In genomic region chr6:2900821-2901644, GRCh38 we compare ENCODE assay signal across 8 cellular contexts. TPM values are rescaled to one million over a fixed set of nuclear protein-coding genes. Genes with fewer than 3 reads are reported as not detected.
DNase-seq lines count a peak whose midpoint lies in the region; ATAC-seq and TF ChIP-seq lines count a peak whose summit lies in the region.

No MANE protein-coding gene starts in this region.

- H3K4me3 ChIP-seq in iPS-15b (ENCODE audit: low read depth, low read length): peak overlapping the region; percentile 83

- intact Hi-C loops in activated T-helper 2 cell treated with anti-CD3 and anti-CD28 coated beads, Interferon-gamma antibody, Interleukin-2, Interleukin-4, amounts not matched to agents 10 μg/mL and 5 μg/mL and 100 μg/mL, durations not matched to agents 14 hours and 24 hours and 36 hours (cut with micrococcal nuclease): loop anchor here (2.0 kb wide), 1 partner anchor 44 kb away; no protein-coding TSS in a partner anchor

- H3K9ac ChIP-seq in iPS-15b (ENCODE audit: low read depth, low read length): peak overlapping the region; percentile 51

- ATAC-seq in stimulated activated effector memory CD8-positive, alpha-beta T cell treated with anti-CD3 and anti-CD28 coated beads, Interleukin-12 subunit alpha, Interleukin-12 subunit beta, amount 100 ng/mL, for 72 hours: peak; percentile 5
- ATAC-seq in HG03108 (IDR thresholded peaks at IDR 0.05; ENCODE audit: unreplicated experiment) (no peak), GM18907 (IDR thresholded peaks at IDR 0.05; ENCODE audit: unreplicated experiment) (no peak)

- peaks cover 33% of the 10 kb centered on the region for H3K36me3 ChIP-seq in iPS-15b (ENCODE audit: control insufficient read depth, insufficient read depth, low read length)

- DNase-seq in activated T-helper 2 cell treated with anti-CD3 and anti-CD28 coated beads, Interferon-gamma antibody, Interleukin-2, Interleukin-4, amounts not matched to agents 10 μg/mL and 5 μg/mL and 100 μg/mL, durations not matched to agents 14 hours and 24 hours and 36 hours (ENCODE audit: low spot score): no peak
- DNase-seq in stimulated activated effector memory CD8-positive, alpha-beta T cell treated with anti-CD3 and anti-CD28 coated beads, Interleukin-12 subunit alpha, Interleukin-12 subunit beta, amount 100 ng/mL, for 72 hours (ENCODE audit: low spot score in 2 of 2): peak in 1 of 2 donors; percentile 62
- no peak for DNase-seq in ureter (ENCODE audit: low spot score)
- no peak for DNase-seq in NCI-H2107 treated with DMSO at 0.1 percent for 48 hours (lab: John Stamatoyannopoulos, UW; ENCODE audit: unreplicated experiment)

- no peaks in the 10 kb centered on the region for H3K27me3 ChIP-seq in iPS-15b (ENCODE audit: control insufficient read depth, insufficient read depth, low read length)

- peaks cover 64% of the 10 kb centered on the region for H3K36me3 Mint-ChIP-seq in activated T-helper 2 cell treated with anti-CD3 and anti-CD28 coated beads, Interferon-gamma antibody, Interleukin-2, Interleukin-4, amounts not matched to agents 10 μg/mL and 5 μg/mL and 100 μg/mL, durations not matched to agents 14 hours and 24 hours and 36 hours (ENCODE audit: low read depth)
- H3K36me3 Mint-ChIP-seq in stimulated activated effector memory CD8-positive, alpha-beta T cell treated with anti-CD3 and anti-CD28 coated beads, Interleukin-12 subunit alpha, Interleukin-12 subunit beta, amount 100 ng/mL, for 72 hours: peaks cover 74% of the 10 kb centered on the region

- peaks cover 10% of the 10 kb centered on the region for H3K4me1 ChIP-seq in iPS-15b (ENCODE audit: control insufficient read depth, insufficient read depth, low read length)

- peak; percentile 50 for TF ChIP-seq POLR2A in GM19099 (IDR thresholded peaks at IDR 0.05; ENCODE audit: extremely low read depth, insufficient read length, low read depth)

- peaks cover 50% of the 10 kb centered on the region for H3K4me1 Mint-ChIP-seq in activated T-helper 2 cell treated with anti-CD3 and anti-CD28 coated beads, Interferon-gamma antibody, Interleukin-2, Interleukin-4, amounts not matched to agents 10 μg/mL and 5 μg/mL and 100 μg/mL, durations not matched to agents 14 hours and 24 hours and 36 hours (ENCODE audit: low read depth)
- peaks cover 62% of the 10 kb centered on the region for H3K4me1 Mint-ChIP-seq in stimulated activated effector memory CD8-positive, alpha-beta T cell treated with anti-CD3 and anti-CD28 coated beads, Interleukin-12 subunit alpha, Interleukin-12 subunit beta, amount 100 ng/mL, for 72 hours

- H3K27ac Mint-ChIP-seq in activated T-helper 2 cell treated with anti-CD3 and anti-CD28 coated beads, Interferon-gamma antibody, Interleukin-2, Interleukin-4, amounts not matched to agents 10 μg/mL and 5 μg/mL and 100 μg/mL, durations not matched to agents 14 hours and 24 hours and 36 hours: peak overlapping the region; percentile 92
- H3K27ac Mint-ChIP-seq in stimulated activated effector memory CD8-positive, alpha-beta T cell treated with anti-CD3 and anti-CD28 coated beads, Interleukin-12 subunit alpha, Interleukin-12 subunit beta, amount 100 ng/mL, for 72 hours: peak overlapping the region; percentile 95

- peak overlapping the region; percentile 99 for H3K4me3 Mint-ChIP-seq in activated T-helper 2 cell treated with anti-CD3 and anti-CD28 coated beads, Interferon-gamma antibody, Interleukin-2, Interleukin-4, amounts not matched to agents 10 μg/mL and 5 μg/mL and 100 μg/mL, durations not matched to agents 14 hours and 24 hours and 36 hours (ENCODE audit: low read depth)
- H3K4me3 Mint-ChIP-seq in stimulated activated effector memory CD8-positive, alpha-beta T cell treated with anti-CD3 and anti-CD28 coated beads, Interleukin-12 subunit alpha, Interleukin-12 subunit beta, amount 100 ng/mL, for 72 hours: peak overlapping the region; percentile 98

- H3K9me3 ChIP-seq in iPS-15b (ENCODE audit: control insufficient read depth, insufficient read depth, low read length): no peaks in the 10 kb centered on the region

- H3K27me3 Mint-ChIP-seq in activated T-helper 2 cell treated with anti-CD3 and anti-CD28 coated beads, Interferon-gamma antibody, Interleukin-2, Interleukin-4, amounts not matched to agents 10 μg/mL and 5 μg/mL and 100 μg/mL, durations not matched to agents 14 hours and 24 hours and 36 hours (ENCODE audit: low read depth): no peaks in the 10 kb centered on the region

- H3K9me3 Mint-ChIP-seq in activated T-helper 2 cell treated with anti-CD3 and anti-CD28 coated beads, Interferon-gamma antibody, Interleukin-2, Interleukin-4, amounts not matched to agents 10 μg/mL and 5 μg/mL and 100 μg/mL, durations not matched to agents 14 hours and 24 hours and 36 hours: no peaks in the 10 kb centered on the region
- no peaks in the 10 kb centered on the region for H3K9me3 Mint-ChIP-seq in stimulated activated effector memory CD8-positive, alpha-beta T cell treated with anti-CD3 and anti-CD28 coated beads, Interleukin-12 subunit alpha, Interleukin-12 subunit beta, amount 100 ng/mL, for 72 hours

RNA-seq across cellular contexts. Expression of gene SERPINB9, which starts 2.1 kb away (rescaled TPM):
- 120 and 123 TPM in 2 replicates for total RNA-seq in activated T-helper 2 cell treated with anti-CD3 and anti-CD28 coated beads, Interferon-gamma antibody, Interleukin-2, Interleukin-4, amounts not matched to agents 10 μg/mL and 5 μg/mL and 100 μg/mL, durations not matched to agents 14 hours and 24 hours and 36 hours
- 6.7 TPM for total RNA-seq in ureter

RNA-seq across cellular contexts. Expression of gene SERPINB1, which starts 59.4 kb away (rescaled TPM):
- total RNA-seq in activated T-helper 2 cell treated with anti-CD3 and anti-CD28 coated beads, Interferon-gamma antibody, Interleukin-2, Interleukin-4, amounts not matched to agents 10 μg/mL and 5 μg/mL and 100 μg/mL, durations not matched to agents 14 hours and 24 hours and 36 hours: 102 and 103 TPM in 2 replicates
- 43.8 TPM for total RNA-seq in ureter

Comparison
In these comparisons a context has a peak if more than half of its experiments do, and no peak if none do; other contexts are left out.
1. RNA of gene SERPINB9, which starts 2.1 kb away (total RNA-seq): 120 to 123 TPM in activated T-helper 2 cell treated with anti-CD3 and anti-CD28 coated beads, Interferon-gamma antibody, Interleukin-2, Interleukin-4, amounts not matched to agents 10 μg/mL and 5 μg/mL and 100 μg/mL, durations not matched to agents 14 hours and 24 hours and 36 hours; 6.7 TPM in ureter (single experiment); every median in the first group is over 10 times any median in the second.